In genomic region chr12:122946690-122947271, GRCh38 we compare ENCODE assay signal across 8 cellular contexts. TPM values are rescaled to one million over a fixed set of nuclear protein-coding genes. Genes with fewer than 3 reads are reported as not detected.
A peak's percentile ranks its signal among the peaks of the same experiment; 100 is the strongest.
DNase-seq lines count a peak whose midpoint lies in the region; ATAC-seq and TF ChIP-seq lines count a peak whose summit lies in the region.

No MANE protein-coding gene starts in this region.

- H3K4me1 ChIP-seq in PC-9 (replicated peaks; ENCODE audit: insufficient read depth) (peaks cover 62% of the 10 kb centered on the region), vagina (peaks cover 46% of the 10 kb centered on the region)

- no peak overlapping the region for H2AFZ ChIP-seq in PC-9

- no peaks in the 10 kb centered on the region for H4K20me1 ChIP-seq in PC-9 (ENCODE audit: insufficient read depth)

- no TSS peak for BruUV-seq in PC-9 (replicated peaks; lab: Mats Ljungman, UMichigan)

- DNase-seq in GM03348 (ENCODE audit: low spot score): peak; percentile 97
- DNase-seq in PC-9: peak; percentile 87 to 91
- peak; percentile 29 to 63 for DNase-seq in activated T-helper 1 cell treated with anti-CD3 and anti-CD28 coated beads, Interleukin-2, amount 50 U/mL, for 16 hours (ENCODE audit: low read depth in 1 of 2, low spot score in 1 of 2)
- peak; percentile 93 for DNase-seq in fibroblast of the conjunctiva (ENCODE audit: low read depth)
- peak; percentile 98 for DNase-seq in retinal pigment epithelial cell (ENCODE audit: low read depth)
- peak; percentile 99 for DNase-seq in vagina (ENCODE audit: extremely low spot score in 2 of 2)
- DNase-seq in NCI-H1105 treated with DMSO at 0.1 percent for 48 hours (lab: John Stamatoyannopoulos, UW): no peak

- peaks cover 29% of the 10 kb centered on the region; the same call in 1 of the 2 replicates for H3F3A ChIP-seq in PC-9 (ENCODE audit: insufficient read depth, low read depth)

- POLR2A ChIA-PET in PC-9 (lab: Charles Lee; ENCODE audit: unreplicated experiment): interaction anchor here (0.5 to 0.6 kb wide), 2 partner anchors 27 to 87 kb away, joined by 3 to 4 read pairs; no protein-coding TSS in a partner anchor

- CTCF ChIA-PET in PC-9 (lab: Charles Lee): interaction anchor here (0.6 to 0.7 kb wide), 3 partner anchors 29 to 142 kb away, joined by 3 to 12 read pairs (median 3); no protein-coding TSS in a partner anchor

- H3K4me3 ChIP-seq in PC-9 (no peak overlapping the region), retinal pigment epithelial cell (ENCODE audit: low read length) (no peak overlapping the region), vagina (no peak overlapping the region)

- no peak; the same call in 1 of the 2 replicates for TF ChIP-seq CTCF in PC-9 (conservative IDR thresholded peaks at IDR 0.05)
- peak; percentile 59 for TF ChIP-seq CTCF in retinal pigment epithelial cell (conservative IDR thresholded peaks at IDR 0.05; ENCODE audit: low read depth, low read length)
- peak in 2 of 3 experiments; percentile 14 to 22 for TF ChIP-seq CTCF in vagina (IDR thresholded peaks at IDR 0.05)

- no peak for TF ChIP-seq POLR2A in vagina (IDR thresholded peaks at IDR 0.05)

- H3K27ac ChIP-seq in PC-9 (peak overlapping the region; percentile 58), vagina (peak overlapping the region; percentile 94)

- no peaks in the 10 kb centered on the region for H3K36me3 ChIP-seq in PC-9 (ENCODE audit: low read depth)
- H3K36me3 ChIP-seq in vagina: no peaks in the 10 kb centered on the region

- peak overlapping the region; percentile 14; the same call in 1 of the 2 replicates for H3K4me2 ChIP-seq in PC-9

- ATAC-seq in HG02763 (IDR thresholded peaks at IDR 0.05; ENCODE audit: unreplicated experiment): peak; percentile 71

- H3K79me2 ChIP-seq in PC-9 (ENCODE audit: low read depth): no peaks in the 10 kb centered on the region

- H3K9me3 ChIP-seq in PC-9 (ENCODE audit: insufficient read depth, low read depth) (no peaks in the 10 kb centered on the region), vagina (no peaks in the 10 kb centered on the region)

- H3K27me3 ChIP-seq in PC-9 (ENCODE audit: insufficient read depth, low read depth): no peaks in the 10 kb centered on the region
- no peaks in the 10 kb centered on the region for H3K27me3 ChIP-seq in vagina

- intact Hi-C loops in PC-9 (cut with micrococcal nuclease; ENCODE audit: unreplicated experiment) (loop anchor here (1.0 kb wide), 1 partner anchor 74 kb away; no protein-coding TSS in a partner anchor), vagina (cut with DNase I) (no loop called here)

- no peaks in the 10 kb centered on the region for H3K9me2 ChIP-seq in PC-9 (ENCODE audit: insufficient read depth)

RNA-seq across cellular contexts. Expression of gene ABCB9, which starts 19.5 kb away (rescaled TPM):
- total RNA-seq in PC-9 (2021): 11.4 and 13.0 TPM in 2 replicates
- 4.2 TPM for total RNA-seq in vagina

RNA-seq across cellular contexts. Expression of gene OGFOD2, which starts 28.3 kb away (rescaled TPM):
- total RNA-seq in PC-9 (2021) (33.5 and 36.1 TPM in 2 replicates), vagina (26.0 TPM)

RNA-seq across cellular contexts. Expression of gene ARL6IP4, which starts 33.7 kb away (rescaled TPM):
- total RNA-seq in PC-9 (2021) (162 and 191 TPM in 2 replicates), vagina (147 TPM)

RNA-seq across cellular contexts. Expression of gene VPS37B, which starts 50.9 kb away (rescaled TPM):
- total RNA-seq in PC-9 (2021) (51.4 and 53.5 TPM in 2 replicates), vagina (34.9 TPM)
